8 cellular contexts compared by ENCODE assay signal in the genomic region with DNA sequence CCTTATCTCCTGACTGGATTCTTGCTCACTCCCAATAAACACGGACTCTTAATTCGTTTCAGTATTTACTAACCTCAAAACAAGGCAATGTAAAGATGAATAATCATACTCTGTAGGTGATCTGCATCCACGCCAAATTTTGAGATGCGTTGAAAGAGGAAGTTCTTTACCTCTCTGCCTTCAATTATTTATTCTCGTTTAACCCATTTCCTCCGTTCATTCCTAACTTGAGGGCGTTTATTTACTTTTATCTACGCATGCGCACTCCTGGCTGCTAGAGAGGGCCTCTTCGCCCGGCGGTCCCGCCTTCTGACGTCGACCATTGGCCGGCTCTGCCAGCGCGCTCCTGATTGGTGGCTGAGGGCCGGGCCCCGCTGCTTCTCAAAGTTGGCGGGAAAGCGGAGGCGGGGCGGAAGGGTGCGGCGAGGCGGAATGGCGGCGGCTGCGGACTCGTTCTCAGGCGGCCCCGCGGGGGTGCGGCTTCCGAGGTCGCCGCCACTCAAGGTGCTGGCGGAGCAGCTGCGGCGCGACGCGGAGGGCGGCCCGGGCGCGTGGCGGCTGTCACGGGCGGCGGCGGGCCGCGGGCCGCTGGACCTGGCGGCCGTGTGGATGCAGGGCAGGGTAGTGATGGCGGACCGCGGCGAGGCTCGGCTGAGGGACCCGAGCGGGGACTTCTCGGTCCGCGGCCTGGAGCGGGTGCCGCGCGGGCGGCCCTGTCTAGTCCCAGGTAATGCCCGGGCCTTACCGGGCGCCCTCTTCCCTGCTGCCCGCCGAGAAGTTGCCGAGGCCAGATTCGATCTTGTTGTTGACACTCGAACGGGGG. TPM values are rescaled to one million over a fixed set of nuclear protein-coding genes. Genes with fewer than 3 reads are reported as not detected.
DNase-seq lines count a peak whose midpoint lies in the region; FAIRE-seq and TF ChIP-seq lines count a peak whose summit lies in the region.

A gene (plus strand): TSS at position 420 of the 823 bp plus-strand sequence. CDS start 13 bp downstream, at position 433.

- no peak within 1 kb of the TSS for H3K4ac ChIP-seq in neuronal stem cell (ENCODE audit: low read length)

- no peak within 1 kb of the TSS for H4K91ac ChIP-seq in neuronal stem cell (ENCODE audit: low read depth, low read length, poor library complexity)

- H3K4me1 ChIP-seq in SJSA1 (replicated peaks) (peaks cover 24% of the 10 kb centered on the region), neuronal stem cell (ENCODE audit: control insufficient read depth in 2 of 2, insufficient read depth in 1 of 2, low read depth in 1 of 2, low read length in 2 of 2) (peaks cover 7 to 26% of the 10 kb centered on the region in 2 donors)

- H2BK15ac ChIP-seq in neuronal stem cell (ENCODE audit: low read length), result no peak within 1 kb of the TSS

- H3K9ac ChIP-seq in neuronal stem cell (ENCODE audit: low read depth, low read length, poor library complexity), result peak within 1 kb of the TSS; percentile 93

- H3K18ac ChIP-seq in neuronal stem cell (ENCODE audit: low read length), result peak within 1 kb of the TSS; percentile 68

- H3K9me3 ChIP-seq in SJSA1 (replicated peaks), result no peaks in the 10 kb centered on the region
- peaks cover 0 to 2% of the 10 kb centered on the region in 2 donors for H3K9me3 ChIP-seq in neuronal stem cell (replicated peaks in 1 of 2; ENCODE audit: control insufficient read depth in 2 of 2, insufficient read depth in 1 of 2, low read depth in 1 of 2, low read length in 2 of 2)

- no peaks in the 10 kb centered on the region for H3K27me3 ChIP-seq in SJSA1 (replicated peaks)
- H3K27me3 ChIP-seq in neuronal stem cell (ENCODE audit: control insufficient read depth in 3 of 3, insufficient read depth in 3 of 3, low read depth in 1 of 3, low read length in 3 of 3), result no peaks in the 10 kb centered on the region

- H3K23ac ChIP-seq in neuronal stem cell (ENCODE audit: low read depth, low read length, poor library complexity), result no peak within 1 kb of the TSS

- H2AFZ ChIP-seq in neuronal stem cell (ENCODE audit: low read length), result peak within 1 kb of the TSS; percentile 92

- WGBS in neuronal stem cell (ENCODE audit: extremely low coverage in 2 of 2, insufficient read length in 2 of 2, insufficient replicate concordance in 1 of 2), 2 donors, result no CpG with 5 or more reads among the region's 82 CpGs

- no peak within 1 kb of the TSS for H2BK12ac ChIP-seq in neuronal stem cell (ENCODE audit: low read length)

- H2AK5ac ChIP-seq in neuronal stem cell (ENCODE audit: low read depth, low read length), result peak within 1 kb of the TSS; percentile 39

- H2BK5ac ChIP-seq in neuronal stem cell (ENCODE audit: low read length), result peak within 1 kb of the TSS; percentile 39

- H3K36me3 ChIP-seq in SJSA1, result peaks cover 7% of the 10 kb centered on the region; the same call in 1 of the 2 replicates
- H3K36me3 ChIP-seq in neuronal stem cell (replicated peaks in 1 of 2; ENCODE audit: control insufficient read depth in 2 of 2, insufficient read depth in 2 of 2, low read length in 2 of 2), result peaks cover 2 to 15% of the 10 kb centered on the region in 2 donors

- H3K4me3 ChIP-seq in HFF-Myc (replicated peaks; ENCODE audit: low read depth, low read length) (peak within 1 kb of the TSS; percentile 60), SJSA1 (peak within 1 kb of the TSS; percentile 81), neuronal stem cell (ENCODE audit: low read length in 2 of 2) (peak within 1 kb of the TSS; percentile 68 to 96)

- H3K27ac ChIP-seq in SJSA1 (peak within 1 kb of the TSS; percentile 38), neuronal stem cell (replicated peaks; ENCODE audit: low read length) (no peak within 1 kb of the TSS), substantia nigra (ENCODE audit: low read depth, low read length, poor library complexity, severe bottlenecking) (no peak within 1 kb of the TSS)

- H2BK120ac ChIP-seq in neuronal stem cell (ENCODE audit: low read depth, low read length), result no peak within 1 kb of the TSS

- peak; percentile 72 for FAIRE-seq in frontal cortex (lab: Jason Lieb, UNC)

- H3K14ac ChIP-seq in neuronal stem cell (ENCODE audit: low read length), result no peak within 1 kb of the TSS

- peaks cover 2% of the 10 kb centered on the region for H3K79me1 ChIP-seq in neuronal stem cell (ENCODE audit: low read depth, low read length)

- H3K4me2 ChIP-seq in neuronal stem cell (ENCODE audit: insufficient read depth, low read length, poor library complexity, severe bottlenecking), result peak within 1 kb of the TSS; percentile 72

- no peak within 1 kb of the TSS for H4K8ac ChIP-seq in neuronal stem cell (ENCODE audit: low read depth, low read length)

- no peak for TF ChIP-seq CTCF in HFF-Myc (IDR thresholded peaks at IDR 0.05; ENCODE audit: low read depth, low read length, missing control alignments)

- DNase-seq in GM04503 (ENCODE audit: low read depth) (peak; percentile 57), HFF-Myc (ENCODE audit: extremely low read depth, low read depth) (peak; percentile 82), MV-4-11 (lab: John Stamatoyannopoulos, UW) (peak; percentile 98), SJSA1 (ENCODE audit: low read depth in 1 of 2, low spot score in 2 of 2) (peak; percentile 93 to 98), frontal cortex (ENCODE audit: low spot score in 2 of 2) (peak; percentile 98), neuronal stem cell (ENCODE audit: low spot score) (peak; percentile 95), substantia nigra (lab: John Stamatoyannopoulos, UW) (peak; percentile 27 to 95 (median 89))
- DNase-seq in activated gamma-delta T cell treated with anti-CD3 and anti-CD28 coated beads, Interleukin-2, amount 50 U/mL, for 16 hours (ENCODE audit: low read depth), result peak; percentile 93

RNA-seq across cellular contexts. Expression of the gene that starts here (rescaled TPM):
- 29.1 and 36.8 TPM in 2 replicates for total RNA-seq in SJSA1 (2014; rRNA removed; shearing (Covaris generic))
- 4.5 TPM for total RNA-seq in frontal cortex
- polyA plus RNA-seq in neuronal stem cell (2013, experiment 1 of 2), result 48.2 TPM
- 49.5 TPM for polyA plus RNA-seq in neuronal stem cell (2013, experiment 2 of 2)
